Comparison of ENCODE assay signal across 14 cellular contexts in genomic region chr12:16118586-16118985, GRCh38.
"Had no signal": no experiment of that assay in that cellular context is flagged by ENCODE, and none has a peak within 500 bp of the region (broad histone marks: within the 10 kb centered on the region; RNA-seq: fewer than 3 reads in every experiment).

No MANE protein-coding gene starts in this region.

- H3K36me3 ChIP-seq: breast epithelium, left lung, upper lobe of left lung had no signal

- H3K4me1 Mint-ChIP-seq: memory B cell had no signal

- FAIRE-seq: keratinocyte had no signal

- H3K4me1 ChIP-seq: breast epithelium, left lung, upper lobe of left lung had no signal

- H3K27ac Mint-ChIP-seq: activated naive CD4-positive, alpha-beta T cell treated with anti-CD3 and anti-CD28 coated beads, Interleukin-2, amount 50 U/mL, for 72 hours; activated T-cell treated with anti-CD3 and anti-CD28 coated beads, Interleukin-2, amount 50 U/mL, for 24 hours; memory B cell had no signal

- DNase-seq: activated CD4-positive, alpha-beta T cell treated with anti-CD3 and anti-CD28 coated beads, Interleukin-2, amount 50 U/mL, for 4 hours; activated CD4-positive, CD25-positive, alpha-beta regulatory T cell treated with anti-CD3 and anti-CD28 coated beads, Interleukin-2, amount 50 U/mL, for 72 hours; activated effector memory CD4-positive, alpha-beta T cell treated with Interleukin-2 at 50 U/mL for 16 hours; activated T-cell treated with anti-CD3 and anti-CD28 coated beads, Interleukin-2, amount 50 U/mL, for 24 hours; amniotic stem cell; left lung; stimulated activated CD4-positive, alpha-beta T cell treated with anti-CD3 and anti-CD28 coated beads, Interleukin-2, amount 100 ng/mL, for 24 hours; stimulated activated naive CD8-positive, alpha-beta T cell treated with anti-CD3 and anti-CD28 coated beads, Interleukin-15, Interleukin-2, amounts not matched to agents 100 U/mL and 50 U/mL, for 24 hours; upper lobe of left lung had no signal

- H3K4me3 Mint-ChIP-seq: activated T-cell treated with anti-CD3 and anti-CD28 coated beads, Interleukin-2, amount 50 U/mL, for 24 hours; memory B cell had no signal

- H3K4me3 ChIP-seq: breast epithelium, left lung, upper lobe of left lung had no signal

- H3K27ac ChIP-seq: breast epithelium, left lung, upper lobe of left lung had no signal

- H3K9me3 Mint-ChIP-seq: activated naive CD4-positive, alpha-beta T cell treated with anti-CD3 and anti-CD28 coated beads, Interleukin-2, amount 50 U/mL, for 72 hours; activated T-cell treated with anti-CD3 and anti-CD28 coated beads, Interleukin-2, amount 50 U/mL, for 24 hours; memory B cell had no signal

- H3K36me3 Mint-ChIP-seq: activated naive CD4-positive, alpha-beta T cell treated with anti-CD3 and anti-CD28 coated beads, Interleukin-2, amount 50 U/mL, for 72 hours; memory B cell had no signal

- ATAC-seq: activated naive CD4-positive, alpha-beta T cell treated with anti-CD3 and anti-CD28 coated beads, Interleukin-2, amount 50 U/mL, for 72 hours; esophagus mucosa; left lung; stimulated activated naive CD8-positive, alpha-beta T cell treated with anti-CD3 and anti-CD28 coated beads, Interleukin-15, Interleukin-2, amounts not matched to agents 100 U/mL and 50 U/mL, for 24 hours had no signal

- H3K27me3 Mint-ChIP-seq: activated T-cell treated with anti-CD3 and anti-CD28 coated beads, Interleukin-2, amount 50 U/mL, for 24 hours; memory B cell had no signal

- H3K9me3 ChIP-seq: breast epithelium, left lung, upper lobe of left lung had no signal

- H3K27me3 ChIP-seq: breast epithelium, left lung, upper lobe of left lung had no signal
